In genomic region chr5:139215176-139215975, GRCh38 we compare ENCODE assay signal across 1 cellular context.
TF ChIP-seq lines count a peak whose summit lies in the region.

No MANE protein-coding gene starts in this region.

TF ChIP-seq in HEK293, 187 proteins besides CTCF, POLR2A, EP300 and RAD21 (continued from another document):
- TF ChIP-seq ZNF292 (tag by site-specific recombination; IDR thresholded peaks at IDR 0.05; ENCODE audit: borderline replicate concordance, low read depth) (no peak), ZNF48 (tag by site-specific recombination; IDR thresholded peaks at IDR 0.05) (no peak), ZNF132 (tag by site-specific recombination; IDR thresholded peaks at IDR 0.05; ENCODE audit: borderline replicate concordance) (no peak), SP2 (tag by site-specific recombination; IDR thresholded peaks at IDR 0.05) (no peak), ZNF350 (tag by site-specific recombination; IDR thresholded peaks at IDR 0.05) (no peak), TRIM28 (IDR thresholded peaks at IDR 0.05; ENCODE audit: borderline replicate concordance, low read length) (no peak), ZNF433 (tag by site-specific recombination; IDR thresholded peaks at IDR 0.05; ENCODE audit: low read depth) (no peak), ZNF10 (tag by site-specific recombination; IDR thresholded peaks at IDR 0.05) (no peak), PRDM4 (tag by site-specific recombination; IDR thresholded peaks at IDR 0.05) (no peak), ZNF549 (tag by site-specific recombination; IDR thresholded peaks at IDR 0.05) (no peak), ZNF146 (tag by site-specific recombination; IDR thresholded peaks at IDR 0.05) (no peak), ZNF362 (tag by site-specific recombination; IDR thresholded peaks at IDR 0.05) (no peak), ZNF518A (tag by site-specific recombination; conservative IDR thresholded peaks at IDR 0.05; ENCODE audit: low read depth) (no peak), ZNF266 (tag by site-specific recombination; IDR thresholded peaks at IDR 0.05; ENCODE audit: low read depth) (no peak), ZNF184 (tag by site-specific recombination; IDR thresholded peaks at IDR 0.05) (no peak), PRDM6 (tag by site-specific recombination; IDR thresholded peaks at IDR 0.05) (no peak), ZIC2 (tag by site-specific recombination; IDR thresholded peaks at IDR 0.05) (no peak), ZNF830 (tag by site-specific recombination; IDR thresholded peaks at IDR 0.05; ENCODE audit: low read depth) (no peak), ZNF354C (tag by site-specific recombination; IDR thresholded peaks at IDR 0.05; ENCODE audit: borderline replicate concordance, low read depth) (no peak), ZFP37 (tag by site-specific recombination; IDR thresholded peaks at IDR 0.05) (no peak), ZNF548 (tag by site-specific recombination; IDR thresholded peaks at IDR 0.05) (no peak), ZBTB1 (tag by site-specific recombination; IDR thresholded peaks at IDR 0.05) (no peak), ZNF560 (tag by site-specific recombination; IDR thresholded peaks at IDR 0.05; ENCODE audit: borderline replicate concordance) (no peak), MZF1 (tag by site-specific recombination; IDR thresholded peaks at IDR 0.05; ENCODE audit: borderline replicate concordance) (no peak), ZNF274 (IDR thresholded peaks at IDR 0.05; ENCODE audit: low read length) (no peak), ZNF274 (tag by site-specific recombination; IDR thresholded peaks at IDR 0.05; ENCODE audit: borderline replicate concordance) (no peak), KLF9 (tag by site-specific recombination; IDR thresholded peaks at IDR 0.05; ENCODE audit: low read depth) (no peak), PBX3 (CRISPR knock-in tag; IDR thresholded peaks at IDR 0.05) (no peak), ZSCAN16 (tag by site-specific recombination; IDR thresholded peaks at IDR 0.05) (0 out of 2 replicates have a peak, but pooled peaks have one; percentile 11), AEBP2 (tag by site-specific recombination; IDR thresholded peaks at IDR 0.05; ENCODE audit: borderline replicate concordance) (no peak), ZNF639 (tag by site-specific recombination; IDR thresholded peaks at IDR 0.05) (no peak), ZNF404 (tag by site-specific recombination; IDR thresholded peaks at IDR 0.05) (no peak), ZNF664 (tag by site-specific recombination; IDR thresholded peaks at IDR 0.05) (peak; percentile 46; the same call in 1 of the 2 replicates), ZNF23 (tag by site-specific recombination; IDR thresholded peaks at IDR 0.05; ENCODE audit: borderline replicate concordance) (no peak)
